8 cellular contexts compared by ENCODE assay signal in genomic region chr13:50893211-50893852, GRCh38. TPM values are rescaled to one million over a fixed set of nuclear protein-coding genes. Genes with fewer than 3 reads are reported as not detected.
DNase-seq lines count a peak whose midpoint lies in the region; ATAC-seq, FAIRE-seq and TF ChIP-seq lines count a peak whose summit lies in the region.

No MANE protein-coding gene starts in this region.

- peaks cover 6% of the 10 kb centered on the region for H3K9me3 Mint-ChIP-seq in activated T-cell treated with anti-CD3 and anti-CD28 coated beads, Interleukin-2, amount 50 U/mL, for 24 hours

- H3K4me1 Mint-ChIP-seq in activated T-cell treated with anti-CD3 and anti-CD28 coated beads, Interleukin-2, amount 50 U/mL, for 24 hours (ENCODE audit: low read depth), result peaks cover 41% of the 10 kb centered on the region

- peaks cover 8% of the 10 kb centered on the region for H3K36me3 Mint-ChIP-seq in activated T-cell treated with anti-CD3 and anti-CD28 coated beads, Interleukin-2, amount 50 U/mL, for 24 hours (ENCODE audit: low read depth)

- no peak for DNase-seq in activated T-cell treated with anti-CD3 and anti-CD28 coated beads, Interleukin-2, amount 50 U/mL, for 24 hours
- DNase-seq in activated T-cell treated with anti-CD3 and anti-CD28 coated beads, Interleukin-2, amount 50 U/mL, for 1 hour, result no peak
- peak; percentile 88 for DNase-seq in NCI-H526 treated with DMSO at 0.1 percent for 48 hours (lab: John Stamatoyannopoulos, UW)
- peak; percentile 10 for DNase-seq in fibroblast of gingiva (ENCODE audit: low read depth)
- DNase-seq in H54 (ENCODE audit: insufficient read length, low spot score), result no peak
- no peak for DNase-seq in left lobe of liver (ENCODE audit: low spot score)
- DNase-seq in mesenteric fat pad (ENCODE audit: low spot score), result no peak

- peak overlapping the region; percentile 88 for H3K27ac Mint-ChIP-seq in activated T-cell treated with anti-CD3 and anti-CD28 coated beads, Interleukin-2, amount 50 U/mL, for 24 hours

- ATAC-seq in HG02943 (IDR thresholded peaks at IDR 0.05; ENCODE audit: low read depth, unreplicated experiment) (peak; percentile 79), left lobe of liver (no peak)

- peak overlapping the region; percentile 66 for H3K4me3 Mint-ChIP-seq in activated T-cell treated with anti-CD3 and anti-CD28 coated beads, Interleukin-2, amount 50 U/mL, for 24 hours

- no peak for FAIRE-seq in H54 (lab: Jason Lieb, UNC)

- H3K27me3 Mint-ChIP-seq in activated T-cell treated with anti-CD3 and anti-CD28 coated beads, Interleukin-2, amount 50 U/mL, for 24 hours, result no peaks in the 10 kb centered on the region

- no peak for TF ChIP-seq POLR2A in H54 (IDR thresholded peaks at IDR 0.05; ENCODE audit: low read depth, low read length)

RNA-seq across cellular contexts. Expression of gene RNASEH2B, which starts 16.3 kb away (rescaled TPM):
- 6.8 TPM for total RNA-seq in left lobe of liver
- 31.6 TPM for total RNA-seq in mesenteric fat pad

RNA-seq across cellular contexts. Expression of gene DLEU7, which starts 49.8 kb away (rescaled TPM):
- total RNA-seq in left lobe of liver, result 0.10 TPM
- total RNA-seq in mesenteric fat pad, result 0.32 TPM

Comparison
In these comparisons a context has a peak if more than half of its experiments do, and no peak if none do; other contexts are left out.
1. DNase-seq: peak in NCI-H526 treated with DMSO at 0.1 percent for 48 hours (single experiment) and fibroblast of gingiva (single experiment); none in activated T-cell treated with anti-CD3 and anti-CD28 coated beads, Interleukin-2, amount 50 U/mL, for 24 hours (single experiment), activated T-cell treated with anti-CD3 and anti-CD28 coated beads, Interleukin-2, amount 50 U/mL, for 1 hour (single experiment), H54 (single experiment), left lobe of liver (single experiment) and mesenteric fat pad (single experiment).